ENCODE assay signal across 18 cellular contexts in the genomic region with DNA sequence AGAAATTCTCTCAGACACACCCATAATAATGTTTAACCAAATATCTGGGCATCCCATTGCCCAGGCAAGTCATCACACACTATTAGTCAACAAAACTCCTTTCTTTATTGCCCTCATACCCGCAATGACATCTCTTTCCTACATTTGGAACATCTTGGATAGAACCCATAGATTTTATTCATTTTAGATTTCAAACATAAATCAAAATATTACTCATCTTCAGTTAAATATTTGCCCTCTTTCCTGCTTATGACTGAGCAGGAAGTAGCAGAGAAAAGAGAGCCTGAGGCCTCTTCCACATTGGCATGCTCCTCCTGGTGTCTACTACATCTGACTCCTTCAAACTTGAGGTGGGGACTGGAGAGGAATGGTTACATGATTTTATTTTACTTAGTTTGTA.
"Had no signal": no experiment of that assay in that cellular context is flagged by ENCODE, and none has a peak within 500 bp of the region (broad histone marks: within the 10 kb centered on the region; RNA-seq: fewer than 3 reads in every experiment).

No MANE protein-coding gene starts in this region.

- H3K4me1 ChIP-seq: adrenal gland, gastroesophageal sphincter, left lung had no signal

- H3K9me3 ChIP-seq: adrenal gland, mucosa of descending colon, thoracic aorta had no signal

- H3K79me2 ChIP-seq: hepatocyte had no signal

- ATAC-seq: activated CD8-positive, alpha-beta T cell treated with anti-CD3 and anti-CD28 coated beads for 36 hours; gastroesophageal sphincter; left lung; mucosa of descending colon; naive thymus-derived CD8-positive, alpha-beta T cell had no signal

- H3K36me3 ChIP-seq: adrenal gland, gastroesophageal sphincter, left lung, thoracic aorta had no signal

- DNase-seq: activated B cell treated with CpG ODN at 0.5 μM for 24 hours; activated CD4-positive, alpha-beta T cell treated with anti-CD3 and anti-CD28 coated beads for 48 hours; activated CD8-positive, alpha-beta T cell treated with anti-CD3 and anti-CD28 coated beads for 36 hours; activated effector memory CD4-positive, alpha-beta T cell treated with anti-CD3 and anti-CD28 coated beads, Interleukin-2, amount 50 U/mL, for 16 hours; activated T-cell treated with anti-CD3 and anti-CD28 coated beads, Interleukin-2, amount 50 U/mL, for 48 hours; adrenal gland; caudate nucleus; cortex of kidney; effector CD4-positive, alpha-beta T cell; islet precursor cell; left lung; mucosa of descending colon; naive thymus-derived CD8-positive, alpha-beta T cell; stimulated activated CD4-positive, alpha-beta T cell treated with anti-CD3 and anti-CD28 coated beads, Interleukin-12 subunit alpha, Interleukin-12 subunit beta, amount 100 ng/mL, for 4 hours; stimulated activated CD4-positive, alpha-beta T cell treated with anti-CD3 and anti-CD28 coated beads, Interleukin-2, amount 100 ng/mL, for 24 hours had no signal

- H2AFZ ChIP-seq: hepatocyte had no signal

- H3K4me2 ChIP-seq: hepatocyte had no signal

- H3K27ac ChIP-seq: adrenal gland, gastroesophageal sphincter, hepatocyte, left lung, thoracic aorta had no signal

- H3K27me3 ChIP-seq: adrenal gland, gastroesophageal sphincter, hepatocyte, left lung had no signal

- H3K4me3 ChIP-seq: adrenal gland, gastroesophageal sphincter, hepatocyte, left lung, mucosa of descending colon, thoracic aorta had no signal
